In the genomic region with DNA sequence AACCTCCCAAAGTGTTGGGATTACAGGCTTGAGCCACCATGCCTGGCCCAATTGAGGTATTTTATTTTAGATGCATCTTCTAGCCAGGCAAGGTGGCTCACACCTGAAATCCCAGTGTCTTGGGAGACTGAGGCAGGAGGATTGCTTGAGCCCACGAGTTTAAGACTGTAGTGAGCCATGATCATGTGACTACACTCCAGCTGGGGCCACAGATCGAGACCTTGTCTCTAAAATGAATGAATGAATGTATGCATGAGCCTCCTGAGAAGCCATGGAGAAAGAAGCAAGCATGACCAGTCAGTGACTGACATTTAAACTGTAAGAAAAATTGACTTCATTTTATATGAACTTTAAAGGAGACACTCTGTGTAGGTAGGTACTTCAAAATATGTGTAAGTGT, we compare ENCODE assay signal across 30 cellular contexts.
A peak's percentile ranks its signal among the peaks of the same experiment; 100 is the strongest.
DNase-seq lines count a peak whose midpoint lies in the region; ATAC-seq and TF ChIP-seq lines count a peak whose summit lies in the region.
"Had no signal": no experiment of that assay in that cellular context is flagged by ENCODE, and none has a peak within 500 bp of the region (broad histone marks: within the 10 kb centered on the region; RNA-seq: fewer than 3 reads in every experiment).

No MANE protein-coding gene starts in this region.

- ATAC-seq in HCT116 = no peak
- ATAC-seq: foreskin keratinocyte had no signal

- BruUV-seq in HCT116 (replicated peaks; lab: Mats Ljungman, UMichigan) = no TSS peak

- peaks cover 35% of the 10 kb centered on the region for H3K36me3 Mint-ChIP-seq in T-helper 2 cell treated with Interferon-gamma antibody and Interleukin-4, amounts not matched to agents 5 μg/mL and 100 μg/mL, for 36 hours (ENCODE audit: low read depth)
- peaks cover 16% of the 10 kb centered on the region for H3K36me3 Mint-ChIP-seq in activated naive CD8-positive, alpha-beta T cell
- H3K36me3 Mint-ChIP-seq in osteocyte (ENCODE audit: unreplicated experiment) = peaks cover 13% of the 10 kb centered on the region

- no peak overlapping the region for H3K9ac ChIP-seq in HCT116 (ENCODE audit: low read length)

- no peaks in the 10 kb centered on the region for H3K9me3 Mint-ChIP-seq in T-helper 2 cell treated with Interferon-gamma antibody and Interleukin-4, amounts not matched to agents 5 μg/mL and 100 μg/mL, for 36 hours
- no peaks in the 10 kb centered on the region for H3K9me3 Mint-ChIP-seq in activated naive CD8-positive, alpha-beta T cell (ENCODE audit: low read depth)
- H3K9me3 Mint-ChIP-seq in osteocyte (ENCODE audit: unreplicated experiment) = no peaks in the 10 kb centered on the region
- H3K9me3 Mint-ChIP-seq: CD4-positive, alpha-beta memory T cell had no signal

- no peak for TF ChIP-seq RAD21 in HCT116 (IDR thresholded peaks at IDR 0.05; ENCODE audit: low read depth)

- no peaks in the 10 kb centered on the region for H3K9me2 ChIP-seq in HCT116 (ENCODE audit: insufficient read depth)

- H3K27me3 Mint-ChIP-seq in T-helper 2 cell treated with Interferon-gamma antibody and Interleukin-4, amounts not matched to agents 5 μg/mL and 100 μg/mL, for 36 hours (ENCODE audit: low read depth) = no peaks in the 10 kb centered on the region
- no peaks in the 10 kb centered on the region for H3K27me3 Mint-ChIP-seq in activated naive CD8-positive, alpha-beta T cell
- H3K27me3 Mint-ChIP-seq in osteocyte (ENCODE audit: unreplicated experiment) = no peaks in the 10 kb centered on the region
- H3K27me3 Mint-ChIP-seq: CD4-positive, alpha-beta memory T cell had no signal

- CTCF ChIA-PET in HCT116 (lab: Charles Lee) = no interaction called here

- intact Hi-C loops in HCT116 (cut with micrococcal nuclease) = no loop called here

- H3K79me2 ChIP-seq in HCT116 (ENCODE audit: insufficient read depth, low read length) = peaks cover 63% of the 10 kb centered on the region

- H3K4me2 ChIP-seq in HCT116 (ENCODE audit: low read length) = peak overlapping the region; percentile 13

- RAD21 ChIA-PET in HCT116 (lab: Charles Lee; ENCODE audit: low non-redundant PET in 1 of 2, low total read pairs in 2 of 2, uncharacterized antibody in 2 of 2, unreplicated experiment in 2 of 2) = no interaction called here

- no peak overlapping the region for H3K4me3 Mint-ChIP-seq in T-helper 2 cell treated with Interferon-gamma antibody and Interleukin-4, amounts not matched to agents 5 μg/mL and 100 μg/mL, for 36 hours
- no peak overlapping the region for H3K4me3 Mint-ChIP-seq in activated naive CD8-positive, alpha-beta T cell
- H3K4me3 Mint-ChIP-seq in osteocyte (ENCODE audit: unreplicated experiment) = no peak overlapping the region
- H3K4me3 Mint-ChIP-seq: CD4-positive, alpha-beta memory T cell had no signal

- H3K27me3 ChIP-seq in HCT116 (ENCODE audit: insufficient read depth, low read length) = no peaks in the 10 kb centered on the region
- no peaks in the 10 kb centered on the region for H3K27me3 ChIP-seq in right atrium auricular region
- H3K27me3 ChIP-seq: esophagus muscularis mucosa, foreskin keratinocyte, sigmoid colon, SJSA1, suprapubic skin had no signal

- DNase-seq in T-helper 2 cell treated with Interferon-gamma antibody and Interleukin-4, amounts not matched to agents 5 μg/mL and 100 μg/mL, for 36 hours (ENCODE audit: low spot score) = no peak
- no peak for DNase-seq in T-helper 2 cell
- no peak for DNase-seq in HCT116 (ENCODE audit: low read depth, low spot score)
- no peak for DNase-seq in osteocyte (ENCODE audit: extremely low spot score, unreplicated experiment)
- DNase-seq in hepatic stellate cell (ENCODE audit: low spot score) = no peak
- DNase-seq in NCI-H1436 (lab: John Stamatoyannopoulos, UW) = no peak
- no peak for DNase-seq in right atrium auricular region (ENCODE audit: low spot score)
- DNase-seq: 8988T; activated CD8-positive, alpha-beta memory T cell treated with anti-CD3 and anti-CD28 coated beads for 24 hours; activated naive CD4-positive, alpha-beta T cell; activated T-cell treated with anti-CD3 and anti-CD28 coated beads, Interleukin-2, amount 50 U/mL, for 1 hour; anterior cingulate cortex; CD4-positive, alpha-beta memory T cell; dermis blood vessel endothelial cell; DMS 273 treated with DMSO at 0.1 percent for 48 hours; foreskin keratinocyte; GOT3; mammary epithelial cell; NCI-H2081; NCI-H226; NCI-H748 treated with DMSO at 0.1 percent for 48 hours; RPMI8226; sigmoid colon; stimulated activated CD4-positive, alpha-beta T cell treated with anti-CD3 and anti-CD28 coated beads, Interleukin-4, amount 100 ng/mL, for 4 hours; stimulated activated naive CD4-positive, alpha-beta T cell had no signal

- peaks cover 6% of the 10 kb centered on the region; the same call in 1 of the 2 replicates for H4K20me1 ChIP-seq in HCT116 (ENCODE audit: insufficient read depth)

- H3K27ac ChIP-seq in HCT116 (ENCODE audit: low read depth, low read length) = no peak overlapping the region
- H3K27ac ChIP-seq in right atrium auricular region = no peak overlapping the region
- H3K27ac ChIP-seq: esophagus muscularis mucosa, foreskin keratinocyte, prostate gland, sigmoid colon, SJSA1, suprapubic skin had no signal

- TF ChIP-seq POLR2A in HCT116 (IDR thresholded peaks at IDR 0.05; ENCODE audit: borderline replicate concordance, extremely low read depth, insufficient read depth, insufficient read length) = no peak

- H3K4me1 Mint-ChIP-seq in T-helper 2 cell treated with Interferon-gamma antibody and Interleukin-4, amounts not matched to agents 5 μg/mL and 100 μg/mL, for 36 hours (ENCODE audit: low read depth) = peaks cover 40% of the 10 kb centered on the region
- peaks cover 62% of the 10 kb centered on the region for H3K4me1 Mint-ChIP-seq in activated naive CD8-positive, alpha-beta T cell (ENCODE audit: low read depth)
- peaks cover 17% of the 10 kb centered on the region for H3K4me1 Mint-ChIP-seq in osteocyte (ENCODE audit: unreplicated experiment)

- peak overlapping the region; percentile 70 for H3K27ac Mint-ChIP-seq in T-helper 2 cell treated with Interferon-gamma antibody and Interleukin-4, amounts not matched to agents 5 μg/mL and 100 μg/mL, for 36 hours
- peak overlapping the region; percentile 72 for H3K27ac Mint-ChIP-seq in activated naive CD8-positive, alpha-beta T cell
- peak overlapping the region; percentile 39 for H3K27ac Mint-ChIP-seq in osteocyte (ENCODE audit: unreplicated experiment)

- H3K36me3 ChIP-seq in HCT116 (ENCODE audit: control insufficient read depth in 1 of 2, insufficient read depth in 2 of 2, low read length in 2 of 2) (no peaks in the 10 kb centered on the region), right atrium auricular region (no peaks in the 10 kb centered on the region)
- H3K36me3 ChIP-seq: prostate gland had no signal

- H3K4me1 ChIP-seq in HCT116 (ENCODE audit: control insufficient read depth in 1 of 2, insufficient read depth in 2 of 2, low read length in 2 of 2) (peaks cover 13 to 14% of the 10 kb centered on the region in 2 experiments), right atrium auricular region (no peaks in the 10 kb centered on the region)
- H3K4me1 ChIP-seq: foreskin keratinocyte, SJSA1 had no signal

- no peak overlapping the region for H2AFZ ChIP-seq in HCT116 (ENCODE audit: low read depth, low read length, poor library complexity, severe bottlenecking)

- TF ChIP-seq CTCF in HCT116 (IDR thresholded peaks at IDR 0.05 in 2 of 3, conservative IDR thresholded peaks at IDR 0.05 in 1 of 3; ENCODE audit: borderline replicate concordance in 1 of 3, insufficient read depth in 1 of 3, low read depth in 2 of 3, low read length in 2 of 3) (no peak), osteocyte (IDR thresholded peaks at IDR 0.05) (no peak), right atrium auricular region (IDR thresholded peaks at IDR 0.05) (no peak)

- H3K9me3 ChIP-seq in HCT116 (ENCODE audit: control insufficient read depth in 1 of 2, insufficient read depth in 1 of 2, low read depth in 1 of 2, low read length in 2 of 2) (no peaks in the 10 kb centered on the region), right atrium auricular region (no peaks in the 10 kb centered on the region)
- H3K9me3 ChIP-seq: esophagus muscularis mucosa, prostate gland, sigmoid colon, SJSA1, suprapubic skin had no signal

- H3K4me3 ChIP-seq in HCT116 (replicated peaks in 1 of 2; ENCODE audit: low read depth in 1 of 2, low read length in 2 of 2) (no peak overlapping the region), right atrium auricular region (no peak overlapping the region)
- H3K4me3 ChIP-seq: esophagus muscularis mucosa, prostate gland, sigmoid colon, SJSA1, suprapubic skin had no signal

- POLR2A ChIA-PET in HCT116 (lab: Charles Lee) = no interaction called here

TF ChIP-seq in HCT116, 20 proteins besides CTCF, POLR2A, EP300 and RAD21:
- TF ChIP-seq SIN3A (IDR thresholded peaks at IDR 0.05; ENCODE audit: low read depth) = no peak
- TF ChIP-seq ZFX (IDR thresholded peaks at IDR 0.05) = no peak
- TF ChIP-seq JUND (IDR thresholded peaks at IDR 0.05) = no peak
- no peak for TF ChIP-seq ATF3 (IDR thresholded peaks at IDR 0.05)
- TF ChIP-seq EZH2 (IDR thresholded peaks at IDR 0.05) = no peak
- TF ChIP-seq SRF (IDR thresholded peaks at IDR 0.05; ENCODE audit: low read depth) = no peak
- no peak for TF ChIP-seq CBX3 (IDR thresholded peaks at IDR 0.05; ENCODE audit: low read depth)
- no peak for TF ChIP-seq YY1 (IDR thresholded peaks at IDR 0.05; ENCODE audit: extremely low read depth, insufficient replicate concordance, low read depth, low read length)
- TF ChIP-seq ELF1 (IDR thresholded peaks at IDR 0.05; ENCODE audit: borderline replicate concordance, low read depth) = no peak
- no peak for TF ChIP-seq TCF7L2 (IDR thresholded peaks at IDR 0.05; ENCODE audit: borderline replicate concordance, extremely low read depth, insufficient read depth, insufficient read length)
